In the genomic region with DNA sequence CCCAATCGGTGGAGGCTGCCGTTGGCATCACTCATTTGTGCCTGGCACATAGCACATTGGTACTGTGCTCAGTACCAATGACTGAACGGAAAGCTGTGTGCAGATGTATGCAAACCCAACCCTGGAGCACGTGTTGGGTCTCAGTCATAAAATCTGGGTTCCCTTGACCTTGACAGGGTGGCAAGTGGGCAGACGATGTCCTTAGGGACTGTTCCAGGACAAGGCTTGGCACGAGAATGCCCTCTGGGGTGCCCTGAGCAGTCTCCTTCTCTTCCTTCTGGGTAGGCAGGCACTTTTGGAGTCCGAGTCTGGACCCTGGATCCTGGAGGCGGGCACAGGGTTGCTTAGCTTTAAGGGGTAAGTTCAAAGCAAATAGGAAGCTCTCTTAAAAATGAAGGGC, we compare ENCODE assay signal across 23 cellular contexts.
A peak's percentile ranks its signal among the peaks of the same experiment; 100 is the strongest.
DNase-seq lines count a peak whose midpoint lies in the region; ATAC-seq and TF ChIP-seq lines count a peak whose summit lies in the region.
"Had no signal": no experiment of that assay in that cellular context is flagged by ENCODE, and none has a peak within 500 bp of the region (broad histone marks: within the 10 kb centered on the region; RNA-seq: fewer than 3 reads in every experiment).

No MANE protein-coding gene starts in this region.

- no peak overlapping the region for H3K27ac ChIP-seq in endodermal cell (ENCODE audit: low read depth, low read length)
- no peak overlapping the region for H3K27ac ChIP-seq in spleen
- no peak overlapping the region for H3K27ac ChIP-seq in stomach
- H3K27ac ChIP-seq: KMS-11, PC-9 had no signal

- H3K4me3 ChIP-seq in endodermal cell (ENCODE audit: low read length) (no peak overlapping the region), spleen (no peak overlapping the region), stomach (no peak overlapping the region)
- H3K4me3 ChIP-seq: PC-9 had no signal

- no peaks in the 10 kb centered on the region for H3K27me3 Mint-ChIP-seq in activated CD4-positive, alpha-beta T cell treated with anti-CD3 and anti-CD28 coated beads, Interleukin-2, amount 10 ng/mL, durations not matched to agents 7 days and 5 days
- no peaks in the 10 kb centered on the region for H3K27me3 Mint-ChIP-seq in activated CD4-positive, alpha-beta T cell treated with anti-CD3 and anti-CD28 coated beads, Interleukin-2, amount 10 ng/mL, durations not matched to agents 24 days and 14 days
- no peaks in the 10 kb centered on the region for H3K27me3 Mint-ChIP-seq in activated naive CD4-positive, alpha-beta T cell treated with anti-CD3 and anti-CD28 coated beads, Interleukin-2, amount 50 U/mL, for 24 hours
- H3K27me3 Mint-ChIP-seq in activated naive CD4-positive, alpha-beta T cell treated with anti-CD3 and anti-CD28 coated beads for 36 hours (ENCODE audit: low read depth), result no peaks in the 10 kb centered on the region
- peaks cover 27% of the 10 kb centered on the region for H3K27me3 Mint-ChIP-seq in endodermal cell (ENCODE audit: insufficient read depth)
- H3K27me3 Mint-ChIP-seq: IgD-negative memory B cell had no signal

- CTCF ChIA-PET in activated CD4-positive, alpha-beta T cell treated with anti-CD3 and anti-CD28 coated beads, Interleukin-2, amount 10 ng/mL, durations not matched to agents 7 days and 5 days (lab: Charles Lee), result interaction anchor here (1.4 kb wide), 1 partner anchor 9 kb away, joined by 6 read pairs; no protein-coding TSS in a partner anchor
- CTCF ChIA-PET in activated naive CD4-positive, alpha-beta T cell treated with anti-CD3 and anti-CD28 coated beads for 36 hours (lab: Charles Lee), result interaction anchor here (2.2 kb wide), 1 partner anchor 103 kb away, joined by 10 read pairs; no protein-coding TSS in a partner anchor

- H3K36me3 ChIP-seq in endodermal cell (ENCODE audit: control insufficient read depth, insufficient read depth, low read length) (no peaks in the 10 kb centered on the region), spleen (no peaks in the 10 kb centered on the region), stomach (no peaks in the 10 kb centered on the region)
- H3K36me3 ChIP-seq: BE2C had no signal

- no peaks in the 10 kb centered on the region for H3K36me3 Mint-ChIP-seq in activated CD4-positive, alpha-beta T cell treated with anti-CD3 and anti-CD28 coated beads, Interleukin-2, amount 10 ng/mL, durations not matched to agents 7 days and 5 days (ENCODE audit: low read depth)
- H3K36me3 Mint-ChIP-seq in activated CD4-positive, alpha-beta T cell treated with anti-CD3 and anti-CD28 coated beads, Interleukin-2, amount 10 ng/mL, durations not matched to agents 24 days and 14 days (ENCODE audit: low read depth), result no peaks in the 10 kb centered on the region
- peaks cover 2% of the 10 kb centered on the region for H3K36me3 Mint-ChIP-seq in activated naive CD4-positive, alpha-beta T cell treated with anti-CD3 and anti-CD28 coated beads, Interleukin-2, amount 50 U/mL, for 24 hours
- no peaks in the 10 kb centered on the region for H3K36me3 Mint-ChIP-seq in activated naive CD4-positive, alpha-beta T cell treated with anti-CD3 and anti-CD28 coated beads for 36 hours (ENCODE audit: low read depth)
- H3K36me3 Mint-ChIP-seq in endodermal cell (ENCODE audit: low read depth), result no peaks in the 10 kb centered on the region

- peak overlapping the region; percentile 54 for H3K27ac Mint-ChIP-seq in activated CD4-positive, alpha-beta T cell treated with anti-CD3 and anti-CD28 coated beads, Interleukin-2, amount 10 ng/mL, durations not matched to agents 7 days and 5 days
- no peak overlapping the region for H3K27ac Mint-ChIP-seq in activated CD4-positive, alpha-beta T cell treated with anti-CD3 and anti-CD28 coated beads, Interleukin-2, amount 10 ng/mL, durations not matched to agents 24 days and 14 days
- peak overlapping the region; percentile 41 for H3K27ac Mint-ChIP-seq in activated naive CD4-positive, alpha-beta T cell treated with anti-CD3 and anti-CD28 coated beads, Interleukin-2, amount 50 U/mL, for 24 hours
- no peak overlapping the region for H3K27ac Mint-ChIP-seq in activated naive CD4-positive, alpha-beta T cell treated with anti-CD3 and anti-CD28 coated beads for 36 hours
- no peak overlapping the region for H3K27ac Mint-ChIP-seq in endodermal cell
- H3K27ac Mint-ChIP-seq: IgD-negative memory B cell had no signal

- H3K4me1 ChIP-seq in endodermal cell (ENCODE audit: control insufficient read depth, insufficient read depth, low read length), result no peaks in the 10 kb centered on the region
- no peaks in the 10 kb centered on the region for H3K4me1 ChIP-seq in spleen
- no peaks in the 10 kb centered on the region for H3K4me1 ChIP-seq in stomach
- H3K4me1 ChIP-seq: BE2C had no signal

- no peaks in the 10 kb centered on the region for H3K27me3 ChIP-seq in endodermal cell (ENCODE audit: control insufficient read depth, insufficient read depth, low read length, poor library complexity, severe bottlenecking)
- H3K27me3 ChIP-seq in spleen (replicated peaks in 1 of 7), result no peaks in the 10 kb centered on the region
- no peaks in the 10 kb centered on the region for H3K27me3 ChIP-seq in stomach
- H3K27me3 ChIP-seq: BE2C had no signal

- TF ChIP-seq CTCF in endodermal cell (conservative IDR thresholded peaks at IDR 0.05), result no peak
- TF ChIP-seq CTCF in spleen (IDR thresholded peaks at IDR 0.05 in 8 of 11, conservative IDR thresholded peaks at IDR 0.05 in 3 of 11), result no peak
- TF ChIP-seq CTCF in stomach (IDR thresholded peaks at IDR 0.05), result no peak

- no peaks in the 10 kb centered on the region for H3K9me3 Mint-ChIP-seq in activated CD4-positive, alpha-beta T cell treated with anti-CD3 and anti-CD28 coated beads, Interleukin-2, amount 10 ng/mL, durations not matched to agents 7 days and 5 days
- H3K9me3 Mint-ChIP-seq in activated CD4-positive, alpha-beta T cell treated with anti-CD3 and anti-CD28 coated beads, Interleukin-2, amount 10 ng/mL, durations not matched to agents 24 days and 14 days, result no peaks in the 10 kb centered on the region
- H3K9me3 Mint-ChIP-seq in activated naive CD4-positive, alpha-beta T cell treated with anti-CD3 and anti-CD28 coated beads, Interleukin-2, amount 50 U/mL, for 24 hours, result no peaks in the 10 kb centered on the region
- H3K9me3 Mint-ChIP-seq in activated naive CD4-positive, alpha-beta T cell treated with anti-CD3 and anti-CD28 coated beads for 36 hours, result no peaks in the 10 kb centered on the region
- H3K9me3 Mint-ChIP-seq in endodermal cell, result no peaks in the 10 kb centered on the region
- H3K9me3 Mint-ChIP-seq: IgD-negative memory B cell had no signal

- H3K4me3 Mint-ChIP-seq in activated CD4-positive, alpha-beta T cell treated with anti-CD3 and anti-CD28 coated beads, Interleukin-2, amount 10 ng/mL, durations not matched to agents 7 days and 5 days, result no peak overlapping the region
- H3K4me3 Mint-ChIP-seq in activated CD4-positive, alpha-beta T cell treated with anti-CD3 and anti-CD28 coated beads, Interleukin-2, amount 10 ng/mL, durations not matched to agents 24 days and 14 days, result no peak overlapping the region
- no peak overlapping the region for H3K4me3 Mint-ChIP-seq in activated naive CD4-positive, alpha-beta T cell treated with anti-CD3 and anti-CD28 coated beads, Interleukin-2, amount 50 U/mL, for 24 hours
- no peak overlapping the region for H3K4me3 Mint-ChIP-seq in activated naive CD4-positive, alpha-beta T cell treated with anti-CD3 and anti-CD28 coated beads for 36 hours
- H3K4me3 Mint-ChIP-seq in endodermal cell, result no peak overlapping the region
- H3K4me3 Mint-ChIP-seq: IgD-negative memory B cell had no signal

- no peak for ATAC-seq in sciatic nerve
- ATAC-seq: HCT116 had no signal

- no peak overlapping the region for H3K9ac ChIP-seq in endodermal cell (ENCODE audit: extremely low read depth, low read length, poor library complexity, severe bottlenecking)
- H3K9ac ChIP-seq: KMS-11 had no signal

- intact Hi-C loops in activated CD4-positive, alpha-beta T cell treated with anti-CD3 and anti-CD28 coated beads, Interleukin-2, amount 10 ng/mL, durations not matched to agents 24 days and 14 days (cut with micrococcal nuclease), result no loop called here
- intact Hi-C loops in activated naive CD4-positive, alpha-beta T cell treated with anti-CD3 and anti-CD28 coated beads for 36 hours (cut with micrococcal nuclease), result no loop called here
- intact Hi-C loops in spleen (cut with DNase I; ENCODE audit: low total_unique reads), result no loop called here
- intact Hi-C loops in stomach (cut with DNase I; ENCODE audit: low total_unique reads), result no loop called here
- intact Hi-C loops in sciatic nerve (cut with DNase I), result no loop called here

- TF ChIP-seq POLR2A in spleen (IDR thresholded peaks at IDR 0.05) (no peak), stomach (IDR thresholded peaks at IDR 0.05) (no peak)

- H3K4me1 Mint-ChIP-seq in activated CD4-positive, alpha-beta T cell treated with anti-CD3 and anti-CD28 coated beads, Interleukin-2, amount 10 ng/mL, durations not matched to agents 7 days and 5 days, result peaks cover 38% of the 10 kb centered on the region
- peaks cover 20% of the 10 kb centered on the region for H3K4me1 Mint-ChIP-seq in activated CD4-positive, alpha-beta T cell treated with anti-CD3 and anti-CD28 coated beads, Interleukin-2, amount 10 ng/mL, durations not matched to agents 24 days and 14 days
- peaks cover 29% of the 10 kb centered on the region for H3K4me1 Mint-ChIP-seq in activated naive CD4-positive, alpha-beta T cell treated with anti-CD3 and anti-CD28 coated beads, Interleukin-2, amount 50 U/mL, for 24 hours
- peaks cover 20% of the 10 kb centered on the region for H3K4me1 Mint-ChIP-seq in activated naive CD4-positive, alpha-beta T cell treated with anti-CD3 and anti-CD28 coated beads for 36 hours (ENCODE audit: low read depth)
- H3K4me1 Mint-ChIP-seq in endodermal cell, result no peaks in the 10 kb centered on the region
- H3K4me1 Mint-ChIP-seq: IgD-negative memory B cell had no signal

- TF ChIP-seq EP300 in stomach (IDR thresholded peaks at IDR 0.05), result no peak

- no peaks in the 10 kb centered on the region for H3K9me3 ChIP-seq in endodermal cell (ENCODE audit: control insufficient read depth, low read length)
- H3K9me3 ChIP-seq in spleen, result no peaks in the 10 kb centered on the region
- H3K9me3 ChIP-seq in stomach, result no peaks in the 10 kb centered on the region
- H3K9me3 ChIP-seq: BE2C had no signal

- POLR2A ChIA-PET in activated CD4-positive, alpha-beta T cell treated with anti-CD3 and anti-CD28 coated beads, Interleukin-2, amount 10 ng/mL, durations not matched to agents 7 days and 5 days (lab: Charles Lee), result interaction anchor here (0.5 kb wide), 1 partner anchor 17 kb away, joined by 3 read pairs; no protein-coding TSS in a partner anchor

- no peak for DNase-seq in activated CD4-positive, alpha-beta T cell treated with anti-CD3 and anti-CD28 coated beads, Interleukin-2, amount 10 ng/mL, durations not matched to agents 7 days and 5 days
- DNase-seq in activated CD4-positive, alpha-beta T cell treated with anti-CD3 and anti-CD28 coated beads, Interleukin-2, amount 10 ng/mL, durations not matched to agents 24 days and 14 days, result no peak
- DNase-seq in activated naive CD4-positive, alpha-beta T cell treated with anti-CD3 and anti-CD28 coated beads for 36 hours, result no peak
- DNase-seq in endodermal cell (peak; percentile 22), spleen (peak; percentile 70), stomach (no peak), sciatic nerve (ENCODE audit: low spot score) (no peak)
- DNase-seq: 8988T, ACHN, BE2C, Calu3, MM.1S, NCI-H1417, NCI-H1694, NCI-H2029 treated with DMSO at 0.1 percent for 48 hours, NCI-H2227 treated with DMSO at 0.1 percent for 48 hours, NCI-H526 treated with DMSO at 0.1 percent for 48 hours, PC-9, Right ventricle myocardium superior had no signal

- WGBS in endodermal cell (ENCODE audit: insufficient coverage in 1 of 2, insufficient read length in 1 of 2), 2 experiments, result 88 to 90% methylated on average over 6 to 8 of the region's 8 CpGs
- WGBS in spleen, 5 donors, result 81 to 94% (median 87%) methylated on average over 7 to 8 of the region's 8 CpGs
- 89 to 96% (median 91%) methylated on average over 8 of the region's 8 CpGs for WGBS in stomach, 5 donors

Comparison
In these comparisons a context has a peak if more than half of its experiments do, and no peak if none do; other contexts are left out.
1. H3K27ac Mint-ChIP-seq: peak in activated CD4-positive, alpha-beta T cell treated with anti-CD3 and anti-CD28 coated beads, Interleukin-2, amount 10 ng/mL, durations not matched to agents 7 days and 5 days (single experiment) and activated naive CD4-positive, alpha-beta T cell treated with anti-CD3 and anti-CD28 coated beads, Interleukin-2, amount 50 U/mL, for 24 hours (single experiment); none in activated CD4-positive, alpha-beta T cell treated with anti-CD3 and anti-CD28 coated beads, Interleukin-2, amount 10 ng/mL, durations not matched to agents 24 days and 14 days (single experiment), activated naive CD4-positive, alpha-beta T cell treated with anti-CD3 and anti-CD28 coated beads for 36 hours (single experiment) and endodermal cell (single experiment).
2. DNase-seq: peak in endodermal cell (single experiment) and spleen (single experiment); none in activated CD4-positive, alpha-beta T cell treated with anti-CD3 and anti-CD28 coated beads, Interleukin-2, amount 10 ng/mL, durations not matched to agents 7 days and 5 days (single experiment), activated CD4-positive, alpha-beta T cell treated with anti-CD3 and anti-CD28 coated beads, Interleukin-2, amount 10 ng/mL, durations not matched to agents 24 days and 14 days (single experiment), activated naive CD4-positive, alpha-beta T cell treated with anti-CD3 and anti-CD28 coated beads for 36 hours (single experiment), stomach (single experiment) and sciatic nerve (single experiment).